ENCODE assay signal across 9 cellular contexts in genomic region chr3:125917020-125917464, GRCh38. TPM values are rescaled to one million over a fixed set of nuclear protein-coding genes. Genes with fewer than 3 reads are reported as not detected.
DNase-seq lines count a peak whose midpoint lies in the region; ATAC-seq, FAIRE-seq and TF ChIP-seq lines count a peak whose summit lies in the region.
"Not testable (repeated sequence)": the region's sequence is repeated elsewhere in the genome, so short reads cannot be mapped to it uniquely, and the experiment has no call there.
"Had no signal": no experiment of that assay in that cellular context is flagged by ENCODE, and none has a peak within 500 bp of the region (broad histone marks: within the 10 kb centered on the region; RNA-seq: fewer than 3 reads in every experiment).

No MANE protein-coding gene starts in this region.

- not testable (repeated sequence) for H3K9me3 ChIP-seq in Loucy (ENCODE audit: insufficient read depth, low read depth, low read length); pancreas; thyroid gland

- not testable (repeated sequence) for H3K27me3 Mint-ChIP-seq in activated T-cell treated with anti-CD3 and anti-CD28 coated beads, Interleukin-2, amount 50 U/mL, for 72 hours (ENCODE audit: low read depth)

- 3% methylated on average over 12 of the region's 12 CpGs for WGBS in pancreas, 2 donors
- 9 to 12% methylated on average over 9 of the region's 12 CpGs for WGBS in thyroid gland, 2 donors

- DNase-seq in ELR (ENCODE audit: low read depth), result peak; percentile 86
- peak; percentile 69 for DNase-seq in RKO (ENCODE audit: low spot score)
- peak; percentile 16 to 29 for DNase-seq in activated T-cell treated with anti-CD3 and anti-CD28 coated beads, Interleukin-2, amount 50 U/mL, for 72 hours
- DNase-seq in effector CD8-positive, alpha-beta T cell (lab: John Stamatoyannopoulos, UW), result peak; percentile 12
- peak; percentile 27 for DNase-seq in iris pigment epithelial cell (ENCODE audit: low read depth)
- DNase-seq in pancreas, result peak in 1 of 6 donors; percentile 43
- DNase-seq in thyroid gland, result not testable (repeated sequence)

- peak overlapping the region; percentile 90 for H2AFZ ChIP-seq in Loucy (ENCODE audit: low read length)

- H3K9ac ChIP-seq in Loucy (ENCODE audit: low read depth, low read length, poor library complexity, severe bottlenecking), result peak overlapping the region; percentile 82

- H3K9me3 Mint-ChIP-seq in activated T-cell treated with anti-CD3 and anti-CD28 coated beads, Interleukin-2, amount 50 U/mL, for 72 hours, result not testable (repeated sequence)

- intact Hi-C loops in pancreas (cut with DNase I); thyroid gland (cut with DNase I): not testable (repeated sequence)

- H3K9me2 ChIP-seq in Loucy (replicated peaks; ENCODE audit: low read depth, low read length), result not testable (repeated sequence)

- H3K27me3 ChIP-seq in Loucy (ENCODE audit: insufficient read depth, low read length, poor library complexity, severe bottlenecking); pancreas; thyroid gland: not testable (repeated sequence)

- H3K4me3 Mint-ChIP-seq in activated T-cell treated with anti-CD3 and anti-CD28 coated beads, Interleukin-2, amount 50 U/mL, for 72 hours, result peak overlapping the region; percentile 77 to 95

- not testable (repeated sequence) for TF ChIP-seq CTCF in Loucy (conservative IDR thresholded peaks at IDR 0.05; ENCODE audit: low read length); pancreas (IDR thresholded peaks at IDR 0.05); thyroid gland (IDR thresholded peaks at IDR 0.05)

- FAIRE-seq in pancreas (lab: Jason Lieb, UNC), result not testable (repeated sequence)

- peak overlapping the region; percentile 84 for H3K4me2 ChIP-seq in Loucy (ENCODE audit: low read depth, low read length, poor library complexity, severe bottlenecking)

- peak overlapping the region; percentile 93 for H3K4me3 ChIP-seq in Loucy (ENCODE audit: low read length, poor library complexity, severe bottlenecking)
- peak overlapping the region; percentile 43 to 82 (median 63) for H3K4me3 ChIP-seq in pancreas
- peak overlapping the region; percentile 57 to 70 (median 65) for H3K4me3 ChIP-seq in thyroid gland (replicated peaks in 1 of 3)

- not testable (repeated sequence) for H4K20me1 ChIP-seq in Loucy (ENCODE audit: insufficient read depth, low read length, poor library complexity, severe bottlenecking)

- TF ChIP-seq POLR2A in thyroid gland (IDR thresholded peaks at IDR 0.05), result not testable (repeated sequence)

- H3F3A ChIP-seq in Loucy (ENCODE audit: low read depth), result not testable (repeated sequence)

- ATAC-seq in activated T-cell treated with anti-CD3 and anti-CD28 coated beads, Interleukin-2, amount 50 U/mL, for 72 hours (replicated peaks in 1 of 2); pancreas: not testable (repeated sequence)

- not testable (repeated sequence) for H3K79me2 ChIP-seq in Loucy (ENCODE audit: insufficient read depth, low read length)

- H3K4me1 Mint-ChIP-seq in activated T-cell treated with anti-CD3 and anti-CD28 coated beads, Interleukin-2, amount 50 U/mL, for 72 hours (ENCODE audit: low read depth), result peaks cover 32% of the 10 kb centered on the region

- not testable (repeated sequence) for H3K4me1 ChIP-seq in Loucy (ENCODE audit: insufficient read depth, low read length, poor library complexity, severe bottlenecking); pancreas; thyroid gland

- not testable (repeated sequence) for H3K36me3 ChIP-seq in Loucy (ENCODE audit: insufficient read depth, low read length); pancreas; thyroid gland

- H3K27ac ChIP-seq in pancreas, result peak overlapping the region; percentile 46 to 61 (median 54)
- H3K27ac ChIP-seq in thyroid gland, result peak overlapping the region in 2 of 3 donors; percentile 41 to 56

- H3K27ac Mint-ChIP-seq in activated T-cell treated with anti-CD3 and anti-CD28 coated beads, Interleukin-2, amount 50 U/mL, for 72 hours, result not testable (repeated sequence)

- not testable (repeated sequence) for H3K36me3 Mint-ChIP-seq in activated T-cell treated with anti-CD3 and anti-CD28 coated beads, Interleukin-2, amount 50 U/mL, for 72 hours (ENCODE audit: insufficient read depth in 2 of 2)

RNA-seq across cellular contexts. Expression of gene ROPN1B, which starts 51.9 kb away (rescaled TPM):
- total RNA-seq in activated T-cell treated with anti-CD3 and anti-CD28 coated beads, Interleukin-2, amount 50 U/mL, for 72 hours, result not detected
- total RNA-seq in pancreas (under 1 TPM in 2 of 6 donors, not detected in 4; 0.19 to 0.20 TPM), thyroid gland (1 to 10 TPM in 2 of 4 donors, under 1 TPM in 2; 0.54 to 2.4 (median 1.5) TPM)
- under 1 TPM in 1 of 2 donors, not detected in 1; 0.23 TPM for polyA plus RNA-seq in pancreas
- total RNA-seq: mesenteric fat pad had no signal
